In the genomic region with DNA sequence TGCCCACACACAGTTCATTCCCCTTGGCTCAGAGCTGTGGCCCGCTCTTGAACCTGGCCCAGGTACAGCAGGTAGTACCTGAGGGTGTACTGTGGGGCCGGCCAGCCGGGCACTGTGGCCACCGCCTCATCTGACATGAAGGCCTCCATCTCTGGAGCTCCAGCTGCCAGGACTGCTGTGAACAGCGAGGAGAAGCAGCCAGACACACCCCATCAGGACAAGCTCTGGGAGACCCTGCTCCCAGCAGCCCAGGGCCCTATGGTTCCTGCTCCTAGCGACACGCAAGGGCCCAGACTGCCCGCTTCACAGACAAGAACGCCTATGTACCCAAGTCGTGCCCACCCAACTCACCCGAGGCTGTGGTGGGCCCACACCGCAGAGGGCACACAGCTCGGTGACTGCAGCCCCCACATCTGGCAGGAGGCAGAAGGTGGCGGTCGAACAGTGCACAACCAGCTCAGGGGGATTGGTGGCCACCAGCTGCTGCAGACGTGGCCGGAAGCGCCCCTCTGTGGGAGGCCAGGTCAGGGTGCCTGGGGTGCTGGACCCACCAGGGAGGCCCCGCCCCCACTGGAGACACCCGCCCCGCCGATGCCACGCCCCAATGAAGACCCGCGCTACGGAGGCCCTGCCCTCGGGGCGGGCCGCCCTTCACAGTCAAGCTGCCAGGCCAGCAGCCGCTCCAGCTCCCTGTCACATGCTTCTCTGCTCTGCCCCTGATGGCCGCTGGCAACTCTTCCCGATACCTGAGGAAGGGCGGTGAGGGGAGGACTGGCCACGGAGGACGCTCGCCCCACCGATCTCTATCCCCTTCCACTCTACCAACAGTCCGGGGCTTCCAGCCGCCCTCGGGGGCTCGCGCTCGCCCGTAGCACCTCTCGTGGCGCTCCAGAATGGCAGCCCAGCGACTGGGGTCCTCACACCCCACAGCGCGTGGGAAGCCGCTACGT, we compare ENCODE assay signal across 8 cellular contexts. TPM values are rescaled to one million over a fixed set of nuclear protein-coding genes. Genes with fewer than 3 reads are reported as not detected.
DNase-seq lines count a peak whose midpoint lies in the region; FAIRE-seq and TF ChIP-seq lines count a peak whose summit lies in the region.

No MANE protein-coding gene starts in this region.

- peak overlapping the region; percentile 50 to 67 (median 56) for H3K4me3 ChIP-seq in BLaER1 treated with 17β-estradiol and CSF1 and Interleukin-3, amounts not matched to agents 10 nM and 100 nM
- peak overlapping the region; percentile 26 for H3K4me3 ChIP-seq in neuron (ENCODE audit: low read length)
- H3K4me3 ChIP-seq in uterus: peak overlapping the region; percentile 43 to 82

- H3K4me1 Mint-ChIP-seq in activated T-helper 2 cell treated with anti-CD3 and anti-CD28 coated beads, Interferon-gamma antibody, Interleukin-2, Interleukin-4, amounts not matched to agents 10 μg/mL and 5 μg/mL and 100 μg/mL, durations not matched to agents 14 hours and 24 hours and 36 hours (ENCODE audit: low read depth): peaks cover 12% of the 10 kb centered on the region

- peak; percentile 61 for DNase-seq in H54 (ENCODE audit: insufficient read length, low spot score)
- DNase-seq in NCI-H748 (lab: John Stamatoyannopoulos, UW; ENCODE audit: unreplicated experiment): peak; percentile 80
- DNase-seq in activated T-helper 2 cell treated with anti-CD3 and anti-CD28 coated beads, Interferon-gamma antibody, Interleukin-2, Interleukin-4, amounts not matched to agents 10 μg/mL and 5 μg/mL and 100 μg/mL, durations not matched to agents 14 hours and 24 hours and 36 hours (ENCODE audit: low spot score): peak; percentile 54
- DNase-seq in frontal cortex (ENCODE audit: low spot score in 2 of 2): peak; percentile 52 to 62
- peak; percentile 70 to 73 for DNase-seq in uterus
- no peak for DNase-seq in HCEC 1CT

- H3K27me3 Mint-ChIP-seq in activated T-helper 2 cell treated with anti-CD3 and anti-CD28 coated beads, Interferon-gamma antibody, Interleukin-2, Interleukin-4, amounts not matched to agents 10 μg/mL and 5 μg/mL and 100 μg/mL, durations not matched to agents 14 hours and 24 hours and 36 hours (ENCODE audit: low read depth): peaks cover 4% of the 10 kb centered on the region

- no peaks in the 10 kb centered on the region for H3K9me3 Mint-ChIP-seq in activated T-helper 2 cell treated with anti-CD3 and anti-CD28 coated beads, Interferon-gamma antibody, Interleukin-2, Interleukin-4, amounts not matched to agents 10 μg/mL and 5 μg/mL and 100 μg/mL, durations not matched to agents 14 hours and 24 hours and 36 hours

- H3K4me2 ChIP-seq in BLaER1 treated with 17β-estradiol and CSF1 and Interleukin-3, amounts not matched to agents 10 nM and 100 nM: peak overlapping the region; percentile 67 to 95 (median 86)

- H3K4me3 Mint-ChIP-seq in activated T-helper 2 cell treated with anti-CD3 and anti-CD28 coated beads, Interferon-gamma antibody, Interleukin-2, Interleukin-4, amounts not matched to agents 10 μg/mL and 5 μg/mL and 100 μg/mL, durations not matched to agents 14 hours and 24 hours and 36 hours (ENCODE audit: low read depth): peak overlapping the region; percentile 70

- peaks cover 39 to 87% (median 71%) of the 10 kb centered on the region in 11 experiments; a peak in 21 of 22 replicates for H4K20me1 ChIP-seq in BLaER1 treated with 17β-estradiol and CSF1 and Interleukin-3, amounts not matched to agents 10 nM and 100 nM

- FAIRE-seq in H54 (lab: Jason Lieb, UNC): no peak
- no peak for FAIRE-seq in frontal cortex (lab: Jason Lieb, UNC)

- peaks cover 33 to 55% (median 48%) of the 10 kb centered on the region in 10 experiments for H3K4me1 ChIP-seq in BLaER1 treated with 17β-estradiol and CSF1 and Interleukin-3, amounts not matched to agents 10 nM and 100 nM
- peaks cover 16% of the 10 kb centered on the region for H3K4me1 ChIP-seq in neuron (ENCODE audit: insufficient read depth, low read length)
- H3K4me1 ChIP-seq in uterus: peaks cover 0 to 34% of the 10 kb centered on the region in 2 donors

- no peaks in the 10 kb centered on the region for H3K9me3 ChIP-seq in BLaER1 treated with 17β-estradiol and CSF1 and Interleukin-3, amounts not matched to agents 10 nM and 100 nM (replicated peaks in 1 of 11)
- no peaks in the 10 kb centered on the region for H3K9me3 ChIP-seq in neuron (ENCODE audit: low read length)
- no peaks in the 10 kb centered on the region for H3K9me3 ChIP-seq in uterus

- H3K36me3 Mint-ChIP-seq in activated T-helper 2 cell treated with anti-CD3 and anti-CD28 coated beads, Interferon-gamma antibody, Interleukin-2, Interleukin-4, amounts not matched to agents 10 μg/mL and 5 μg/mL and 100 μg/mL, durations not matched to agents 14 hours and 24 hours and 36 hours (ENCODE audit: low read depth): peaks cover 25% of the 10 kb centered on the region

- H3K27me3 ChIP-seq in BLaER1 treated with 17β-estradiol and CSF1 and Interleukin-3, amounts not matched to agents 10 nM and 100 nM: peaks cover 12 to 26% (median 16%) of the 10 kb centered on the region in 11 experiments
- H3K27me3 ChIP-seq in neuron (ENCODE audit: insufficient read depth, low read length) (no peaks in the 10 kb centered on the region), uterus (no peaks in the 10 kb centered on the region)

- peaks cover 24 to 34% (median 29%) of the 10 kb centered on the region in 11 experiments for H3K36me3 ChIP-seq in BLaER1 treated with 17β-estradiol and CSF1 and Interleukin-3, amounts not matched to agents 10 nM and 100 nM
- H3K36me3 ChIP-seq in neuron (ENCODE audit: insufficient read depth, low read length) (peaks cover 30% of the 10 kb centered on the region), uterus (no peaks in the 10 kb centered on the region)

- H3K9ac ChIP-seq in BLaER1 treated with 17β-estradiol and CSF1 and Interleukin-3, amounts not matched to agents 10 nM and 100 nM: peak overlapping the region in 10 of 11 experiments; percentile 27 to 71 (median 60); a peak in 14 of 22 replicates

- peak overlapping the region in 8 of 11 experiments; percentile 32 to 66 (median 40); a peak in 12 of 22 replicates for H3K27ac ChIP-seq in BLaER1 treated with 17β-estradiol and CSF1 and Interleukin-3, amounts not matched to agents 10 nM and 100 nM
- H3K27ac ChIP-seq in uterus: peak overlapping the region; percentile 65 to 96

- no peak overlapping the region for H2AFZ ChIP-seq in neuron (ENCODE audit: low read depth, low read length)

- peak overlapping the region; percentile 26 for H3K27ac Mint-ChIP-seq in activated T-helper 2 cell treated with anti-CD3 and anti-CD28 coated beads, Interferon-gamma antibody, Interleukin-2, Interleukin-4, amounts not matched to agents 10 μg/mL and 5 μg/mL and 100 μg/mL, durations not matched to agents 14 hours and 24 hours and 36 hours

- TF ChIP-seq POLR2A in H54 (IDR thresholded peaks at IDR 0.05; ENCODE audit: low read depth, low read length): peak; percentile 43; the same call in 1 of the 2 replicates
- no peak for TF ChIP-seq POLR2A in uterus (IDR thresholded peaks at IDR 0.05)

- TF ChIP-seq CTCF in uterus (IDR thresholded peaks at IDR 0.05): no peak

- intact Hi-C loops in activated T-helper 2 cell treated with anti-CD3 and anti-CD28 coated beads, Interferon-gamma antibody, Interleukin-2, Interleukin-4, amounts not matched to agents 10 μg/mL and 5 μg/mL and 100 μg/mL, durations not matched to agents 14 hours and 24 hours and 36 hours (cut with micrococcal nuclease): no loop called here
- intact Hi-C loops in uterus (cut with DNase I; ENCODE audit: low total_unique reads): no loop called here

RNA-seq across cellular contexts. Expression of a gene that starts 1.1 kb away (rescaled TPM):
- 84.1 and 91.2 TPM in 2 replicates for total RNA-seq in activated T-helper 2 cell treated with anti-CD3 and anti-CD28 coated beads, Interferon-gamma antibody, Interleukin-2, Interleukin-4, amounts not matched to agents 10 μg/mL and 5 μg/mL and 100 μg/mL, durations not matched to agents 14 hours and 24 hours and 36 hours
- total RNA-seq in frontal cortex: 77.5 TPM
- 100 to 1,000 TPM in 2 of 4 donors, 10 to 100 TPM in 2; 62.7 to 212 (median 93.3) TPM for total RNA-seq in uterus

RNA-seq across cellular contexts. Expression of a gene that starts 3.7 kb away (rescaled TPM):
- total RNA-seq in activated T-helper 2 cell treated with anti-CD3 and anti-CD28 coated beads, Interferon-gamma antibody, Interleukin-2, Interleukin-4, amounts not matched to agents 10 μg/mL and 5 μg/mL and 100 μg/mL, durations not matched to agents 14 hours and 24 hours and 36 hours: 1.3 and 1.4 TPM in 2 replicates
- total RNA-seq in frontal cortex (2.0 TPM), uterus (1 to 10 TPM in 2 of 4 donors, not detected in 2; 1.5 to 2.0 TPM)

RNA-seq across cellular contexts. Expression of a gene that starts 5.0 kb away (rescaled TPM):
- 48.8 and 52.9 TPM in 2 replicates for total RNA-seq in activated T-helper 2 cell treated with anti-CD3 and anti-CD28 coated beads, Interferon-gamma antibody, Interleukin-2, Interleukin-4, amounts not matched to agents 10 μg/mL and 5 μg/mL and 100 μg/mL, durations not matched to agents 14 hours and 24 hours and 36 hours
- 10.2 TPM for total RNA-seq in frontal cortex
- total RNA-seq in uterus: 100 to 1,000 TPM in 1 of 4 donors, 10 to 100 TPM in 3; 45.6 to 111 (median 57.4) TPM

RNA-seq across cellular contexts. Expression of a gene that starts 11.1 kb away (rescaled TPM):
- 19.0 and 20.9 TPM in 2 replicates for total RNA-seq in activated T-helper 2 cell treated with anti-CD3 and anti-CD28 coated beads, Interferon-gamma antibody, Interleukin-2, Interleukin-4, amounts not matched to agents 10 μg/mL and 5 μg/mL and 100 μg/mL, durations not matched to agents 14 hours and 24 hours and 36 hours
- total RNA-seq in frontal cortex: 2.9 TPM
- 10 to 100 TPM in 1 of 4 donors, 1 to 10 TPM in 3; 2.3 to 12.0 (median 4.2) TPM for total RNA-seq in uterus

RNA-seq across cellular contexts. Expression of a gene that starts 11.2 kb away (rescaled TPM):
- total RNA-seq in activated T-helper 2 cell treated with anti-CD3 and anti-CD28 coated beads, Interferon-gamma antibody, Interleukin-2, Interleukin-4, amounts not matched to agents 10 μg/mL and 5 μg/mL and 100 μg/mL, durations not matched to agents 14 hours and 24 hours and 36 hours: 156 and 158 TPM in 2 replicates
- total RNA-seq in frontal cortex (17.9 TPM), uterus (10 to 100 TPM; 29.1 to 99.7 (median 71.7) TPM)
